9 cellular contexts compared by ENCODE assay signal in the genomic region with DNA sequence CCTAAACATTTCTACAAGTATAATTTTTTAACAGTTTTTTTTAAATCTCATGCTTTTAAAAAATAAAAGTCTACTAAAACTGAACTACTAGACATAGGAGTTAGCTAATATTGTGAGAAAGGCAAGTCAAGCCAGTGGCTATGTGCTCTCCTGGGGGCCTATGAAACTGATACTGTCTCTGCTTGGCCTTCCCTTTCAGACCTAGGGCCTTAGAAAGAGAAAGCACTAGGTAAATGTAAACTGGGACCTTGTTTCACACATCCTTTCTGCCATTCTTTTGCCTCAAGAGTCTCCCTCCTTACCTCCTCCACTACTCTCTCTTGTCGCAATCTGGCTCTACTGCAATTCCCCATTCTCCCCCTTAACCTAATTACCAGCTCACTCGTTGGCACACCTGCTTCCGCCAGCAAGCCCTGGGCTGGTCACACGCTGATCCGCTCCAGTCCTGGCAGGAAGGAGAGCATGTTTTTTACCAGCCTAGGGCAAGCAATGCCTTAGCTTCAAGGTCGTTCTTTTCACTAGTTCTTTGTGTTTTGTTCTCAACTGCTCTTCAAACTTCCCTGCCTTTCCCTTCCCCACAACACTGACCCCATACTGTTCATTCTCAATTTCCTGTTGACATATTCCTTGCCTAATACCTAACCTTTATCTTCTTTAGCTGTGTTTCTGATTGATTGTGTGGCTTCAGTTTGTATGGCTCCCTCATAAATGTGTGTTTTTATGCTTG. TPM values are rescaled to one million over a fixed set of nuclear protein-coding genes. Genes with fewer than 3 reads are reported as not detected.
DNase-seq lines count a peak whose midpoint lies in the region; ATAC-seq and TF ChIP-seq lines count a peak whose summit lies in the region.
"Had no signal": no experiment of that assay in that cellular context is flagged by ENCODE, and none has a peak within 500 bp of the region (broad histone marks: within the 10 kb centered on the region; RNA-seq: fewer than 3 reads in every experiment).

No MANE protein-coding gene starts in this region.

- H3K4me1 ChIP-seq in PC-3 (ENCODE audit: insufficient read depth, low read length) = no peaks in the 10 kb centered on the region

- H3F3A ChIP-seq in PC-3 (ENCODE audit: low read length, unreplicated experiment) = no peaks in the 10 kb centered on the region

- CTCF ChIA-PET in PC-3 (lab: Charles Lee) = no interaction called here

- no peak overlapping the region for H3K4me2 ChIP-seq in PC-3 (ENCODE audit: low read length)

- no peak overlapping the region for H3K27ac ChIP-seq in PC-3 (ENCODE audit: low read length)
- H3K27ac ChIP-seq: parathyroid adenoma had no signal

- peak; percentile 98 for ATAC-seq in GM18873 (IDR thresholded peaks at IDR 0.05; ENCODE audit: low FRiP score, unreplicated experiment)
- peak; percentile 99 for ATAC-seq in HG02885 (IDR thresholded peaks at IDR 0.05; ENCODE audit: poor library complexity, unreplicated experiment)
- no peak for ATAC-seq in PC-3

- intact Hi-C loops in PC-3 (cut with micrococcal nuclease) = no loop called here

- no TSS peak for BruUV-seq in PC-3 (replicated peaks; lab: Mats Ljungman, UMichigan)

- no peaks in the 10 kb centered on the region for H4K20me1 ChIP-seq in PC-3 (ENCODE audit: low read length)

- POLR2A ChIA-PET in PC-3 (lab: Charles Lee; ENCODE audit: unreplicated experiment) = no interaction called here

- DNase-seq in NCI-H2196 (lab: John Stamatoyannopoulos, UW; ENCODE audit: unreplicated experiment) (peak; percentile 40), iPS-NIHi7 (ENCODE audit: extremely low spot score) (peak; percentile 15), occipital lobe (lab: John Stamatoyannopoulos, UW) (no peak), PC-3 (no peak)
- no peak for DNase-seq in stimulated activated CD4-positive, alpha-beta T cell treated with anti-CD3 and anti-CD28 coated beads, Interleukin-1b, Interleukin-23, amount 100 ng/mL, for 48 hours
- no peak for DNase-seq in activated CD4-positive, alpha-beta T cell treated with anti-CD3 and anti-CD28 coated beads, Interleukin-2, amount 50 U/mL, for 4 hours

- no peak overlapping the region for H2AFZ ChIP-seq in PC-3 (ENCODE audit: low read length)
- H2AFZ ChIP-seq: parathyroid adenoma had no signal

- no peaks in the 10 kb centered on the region for H3K9me3 ChIP-seq in PC-3 (ENCODE audit: low read length)

- H3K27me3 ChIP-seq in PC-3 (ENCODE audit: low read length) = no peaks in the 10 kb centered on the region

- H3K9me2 ChIP-seq in PC-3 (replicated peaks; ENCODE audit: low read length) = no peaks in the 10 kb centered on the region

- H3K36me3 ChIP-seq in PC-3 (ENCODE audit: low read depth, low read length) = no peaks in the 10 kb centered on the region

- H3K79me2 ChIP-seq in PC-3 (ENCODE audit: low read length) = peaks cover 7% of the 10 kb centered on the region; the same call in 1 of the 2 replicates
- H3K79me2 ChIP-seq: parathyroid adenoma had no signal

- no peak overlapping the region for H3K4me3 ChIP-seq in PC-3 (ENCODE audit: low read length)

- no peak for TF ChIP-seq CTCF in PC-3 (conservative IDR thresholded peaks at IDR 0.05; ENCODE audit: low read depth, low read length)

- H3K9ac ChIP-seq in PC-3 (ENCODE audit: low read length) = no peak overlapping the region
- H3K9ac ChIP-seq: parathyroid adenoma had no signal

RNA-seq across cellular contexts. Expression of a gene that starts 23.1 kb away (rescaled TPM):
- total RNA-seq in occipital lobe = 17.6 TPM
- total RNA-seq in PC-3 (2014; rRNA removed) = 15.1 and 22.3 TPM in 2 replicates

Comparison
In these comparisons a context has a peak if more than half of its experiments do, and no peak if none do; other contexts are left out.
1. DNase-seq: peak in NCI-H2196 (single experiment) and iPS-NIHi7 (single experiment); none in stimulated activated CD4-positive, alpha-beta T cell treated with anti-CD3 and anti-CD28 coated beads, Interleukin-1b, Interleukin-23, amount 100 ng/mL, for 48 hours (single experiment), occipital lobe (single experiment), PC-3 (single experiment) and activated CD4-positive, alpha-beta T cell treated with anti-CD3 and anti-CD28 coated beads, Interleukin-2, amount 50 U/mL, for 4 hours (0 of 2).